ENCODE assay signal across 29 cellular contexts in the genomic region with DNA sequence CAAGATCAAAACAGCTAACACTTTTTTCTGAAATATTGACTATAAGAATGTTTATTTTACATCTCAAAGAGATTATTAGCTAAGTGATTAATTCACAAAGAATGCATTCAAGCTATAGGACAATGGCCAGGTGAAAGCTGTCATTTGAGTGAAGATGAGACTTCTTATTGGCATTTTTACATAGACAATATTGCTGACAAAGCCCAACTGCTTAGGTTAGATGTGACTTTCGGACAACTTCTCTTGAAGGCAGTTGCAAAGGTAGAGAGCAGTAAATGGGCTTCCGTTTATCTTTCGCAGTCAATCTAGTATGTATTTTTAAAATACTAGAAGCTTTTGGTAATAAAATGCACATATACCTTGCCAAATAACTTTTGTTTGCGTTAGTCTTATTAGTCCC.
"Had no signal": no experiment of that assay in that cellular context is flagged by ENCODE, and none has a peak within 500 bp of the region (broad histone marks: within the 10 kb centered on the region; RNA-seq: fewer than 3 reads in every experiment).

No MANE protein-coding gene starts in this region.

- H3K4me3 Mint-ChIP-seq: dendritic cell treated with granulocyte-macrophage colony-stimulating factor and Interleukin-4, amounts not matched to agents 40 ng/mL and 50 ng/mL, for 4 days; effector memory CD8-positive, alpha-beta T cell; endodermal cell had no signal

- H3K4me1 ChIP-seq: colonic mucosa, esophagus muscularis mucosa, esophagus squamous epithelium, foreskin keratinocyte, gastrocnemius medialis, gastroesophageal sphincter, heart left ventricle, heart right ventricle had no signal

- H3K9me3 ChIP-seq: colonic mucosa, esophagus muscularis mucosa, gastrocnemius medialis, gastroesophageal sphincter had no signal

- H3K27ac ChIP-seq: colonic mucosa, coronary artery, dorsolateral prefrontal cortex, epithelial cell of prostate, esophagus muscularis mucosa, esophagus squamous epithelium, foreskin keratinocyte, gastrocnemius medialis, gastroesophageal sphincter, heart left ventricle, heart right ventricle had no signal

- FAIRE-seq: colon, endometrium, endothelial cell of umbilical vein, frontal cortex had no signal

- H3K36me3 ChIP-seq: colonic mucosa, esophagus muscularis mucosa, esophagus squamous epithelium, gastrocnemius medialis, gastroesophageal sphincter, heart left ventricle, heart right ventricle had no signal

- H3K4me3 ChIP-seq: colonic mucosa, coronary artery, dorsolateral prefrontal cortex, esophagus muscularis mucosa, esophagus squamous epithelium, gastrocnemius medialis, gastroesophageal sphincter, heart left ventricle, heart right ventricle had no signal

- H3K27ac Mint-ChIP-seq: dendritic cell treated with granulocyte-macrophage colony-stimulating factor and Interleukin-4, amounts not matched to agents 40 ng/mL and 50 ng/mL, for 4 days; effector memory CD8-positive, alpha-beta T cell; endodermal cell had no signal

- ATAC-seq: effector memory CD8-positive, alpha-beta T cell; esophagus mucosa; foreskin keratinocyte; gastrocnemius medialis; gastroesophageal sphincter; heart left ventricle; heart right ventricle had no signal

- DNase-seq: colonic mucosa; cortex of kidney; dermis blood vessel endothelial cell; dorsolateral prefrontal cortex; effector CD4-positive, alpha-beta T cell; effector CD8-positive, alpha-beta T cell; effector memory CD4-positive, alpha-beta T cell; effector memory CD8-positive, alpha-beta T cell; endodermal cell; erythroblast; esophagus squamous epithelium; foreskin fibroblast; foreskin keratinocyte; foreskin melanocyte; gastrocnemius medialis; glutamatergic neuron; head of caudate nucleus; heart left ventricle; heart right ventricle had no signal

- H3K4me1 Mint-ChIP-seq: endodermal cell had no signal

- H3K27me3 ChIP-seq: colonic mucosa, dorsolateral prefrontal cortex, esophagus muscularis mucosa, esophagus squamous epithelium, foreskin keratinocyte, gastrocnemius medialis, gastroesophageal sphincter, heart left ventricle, heart right ventricle had no signal

- H3K9me3 Mint-ChIP-seq: dendritic cell treated with granulocyte-macrophage colony-stimulating factor and Interleukin-4, amounts not matched to agents 40 ng/mL and 50 ng/mL, for 4 days; endodermal cell had no signal
